Comparison of ENCODE assay signal across 13 cellular contexts in genomic region chr10:63214586-63214985, GRCh38.
DNase-seq lines count a peak whose midpoint lies in the region; TF ChIP-seq lines count a peak whose summit lies in the region.
"Had no signal": no experiment of that assay in that cellular context is flagged by ENCODE, and none has a peak within 500 bp of the region (broad histone marks: within the 10 kb centered on the region; RNA-seq: fewer than 3 reads in every experiment).

No MANE protein-coding gene starts in this region.

- H3K9me3 Mint-ChIP-seq in CD14-positive monocyte, result peaks cover 0 to 5% (median 2%) of the 10 kb centered on the region in 7 donors
- no peaks in the 10 kb centered on the region for H3K9me3 Mint-ChIP-seq in Calu3 (ENCODE audit: low read depth, unreplicated experiment)
- peaks cover 6% of the 10 kb centered on the region for H3K9me3 Mint-ChIP-seq in activated T-helper 1 cell treated with anti-CD3 and anti-CD28 coated beads, Interleukin-12 subunit alpha, Interleukin-12 subunit beta, Interleukin-2, Interleukin-4 antibody, amounts not matched to agents 30 ng/mL and 10 ng/mL and 1 ng/mL, durations not matched to agents 14 hours and 24 hours and 36 hours
- H3K9me3 Mint-ChIP-seq in mesothelial cell of epicardium, result peaks cover 5% of the 10 kb centered on the region
- H3K9me3 Mint-ChIP-seq: activated naive CD8-positive, alpha-beta T cell treated with anti-CD3 and anti-CD28 coated beads, Interleukin-2, amount 10 ng/mL, durations not matched to agents 7 days and 5 days had no signal

- H3K27ac Mint-ChIP-seq in CD14-positive monocyte (peak overlapping the region; percentile 8 to 82 (median 60)), Calu3 (ENCODE audit: unreplicated experiment) (no peak overlapping the region), mesothelial cell of epicardium (peak overlapping the region; percentile 32)
- H3K27ac Mint-ChIP-seq in activated T-helper 1 cell treated with anti-CD3 and anti-CD28 coated beads, Interleukin-12 subunit alpha, Interleukin-12 subunit beta, Interleukin-2, Interleukin-4 antibody, amounts not matched to agents 30 ng/mL and 10 ng/mL and 1 ng/mL, durations not matched to agents 14 hours and 24 hours and 36 hours, result peak overlapping the region; percentile 49
- H3K27ac Mint-ChIP-seq: CD8-positive, alpha-beta T cell had no signal

- no peak for TF ChIP-seq CTCF in CD14-positive monocyte (IDR thresholded peaks at IDR 0.05)
- TF ChIP-seq CTCF in Calu3 (IDR thresholded peaks at IDR 0.05; ENCODE audit: unreplicated experiment), result no peak
- TF ChIP-seq CTCF in mesothelial cell of epicardium (IDR thresholded peaks at IDR 0.05; ENCODE audit: unreplicated experiment), result no peak

- H3K4me3 Mint-ChIP-seq in CD14-positive monocyte (no peak overlapping the region), Calu3 (ENCODE audit: low read depth, unreplicated experiment) (no peak overlapping the region), mesothelial cell of epicardium (no peak overlapping the region)
- no peak overlapping the region for H3K4me3 Mint-ChIP-seq in activated T-helper 1 cell treated with anti-CD3 and anti-CD28 coated beads, Interleukin-12 subunit alpha, Interleukin-12 subunit beta, Interleukin-2, Interleukin-4 antibody, amounts not matched to agents 30 ng/mL and 10 ng/mL and 1 ng/mL, durations not matched to agents 14 hours and 24 hours and 36 hours
- H3K4me3 Mint-ChIP-seq: activated naive CD8-positive, alpha-beta T cell treated with anti-CD3 and anti-CD28 coated beads, Interleukin-2, amount 10 ng/mL, durations not matched to agents 7 days and 5 days; CD8-positive, alpha-beta T cell had no signal

- H3K36me3 Mint-ChIP-seq in CD14-positive monocyte, result peaks cover 63 to 67% of the 10 kb centered on the region in 2 donors
- peaks cover 57% of the 10 kb centered on the region for H3K36me3 Mint-ChIP-seq in Calu3 (ENCODE audit: insufficient read depth, unreplicated experiment)
- peaks cover 39% of the 10 kb centered on the region for H3K36me3 Mint-ChIP-seq in activated T-helper 1 cell treated with anti-CD3 and anti-CD28 coated beads, Interleukin-12 subunit alpha, Interleukin-12 subunit beta, Interleukin-2, Interleukin-4 antibody, amounts not matched to agents 30 ng/mL and 10 ng/mL and 1 ng/mL, durations not matched to agents 14 hours and 24 hours and 36 hours (ENCODE audit: low read depth)
- peaks cover 35% of the 10 kb centered on the region for H3K36me3 Mint-ChIP-seq in mesothelial cell of epicardium

- no peaks in the 10 kb centered on the region for H3K27me3 Mint-ChIP-seq in CD14-positive monocyte (ENCODE audit: low read depth in 3 of 3)
- no peaks in the 10 kb centered on the region for H3K27me3 Mint-ChIP-seq in Calu3 (ENCODE audit: unreplicated experiment)
- no peaks in the 10 kb centered on the region for H3K27me3 Mint-ChIP-seq in activated T-helper 1 cell treated with anti-CD3 and anti-CD28 coated beads, Interleukin-12 subunit alpha, Interleukin-12 subunit beta, Interleukin-2, Interleukin-4 antibody, amounts not matched to agents 30 ng/mL and 10 ng/mL and 1 ng/mL, durations not matched to agents 14 hours and 24 hours and 36 hours (ENCODE audit: insufficient read depth)
- H3K27me3 Mint-ChIP-seq in mesothelial cell of epicardium (ENCODE audit: low read depth), result no peaks in the 10 kb centered on the region
- H3K27me3 Mint-ChIP-seq: activated naive CD8-positive, alpha-beta T cell treated with anti-CD3 and anti-CD28 coated beads, Interleukin-2, amount 10 ng/mL, durations not matched to agents 7 days and 5 days had no signal

- H3K4me1 Mint-ChIP-seq in CD14-positive monocyte (peaks cover 47% of the 10 kb centered on the region), Calu3 (ENCODE audit: low read depth, unreplicated experiment) (peaks cover 35% of the 10 kb centered on the region), mesothelial cell of epicardium (peaks cover 18% of the 10 kb centered on the region)
- peaks cover 33% of the 10 kb centered on the region for H3K4me1 Mint-ChIP-seq in activated T-helper 1 cell treated with anti-CD3 and anti-CD28 coated beads, Interleukin-12 subunit alpha, Interleukin-12 subunit beta, Interleukin-2, Interleukin-4 antibody, amounts not matched to agents 30 ng/mL and 10 ng/mL and 1 ng/mL, durations not matched to agents 14 hours and 24 hours and 36 hours (ENCODE audit: low read depth)

- intact Hi-C loops in CD14-positive monocyte (cut with micrococcal nuclease) (no loop called here), Calu3 (cut with micrococcal nuclease; ENCODE audit: unreplicated experiment) (no loop called here)
- intact Hi-C loops in activated T-helper 1 cell treated with anti-CD3 and anti-CD28 coated beads, Interleukin-12 subunit alpha, Interleukin-12 subunit beta, Interleukin-2, Interleukin-4 antibody, amounts not matched to agents 30 ng/mL and 10 ng/mL and 1 ng/mL, durations not matched to agents 14 hours and 24 hours and 36 hours (cut with micrococcal nuclease), result no loop called here

- DNase-seq in CD14-positive monocyte (ENCODE audit: low spot score), result no peak
- no peak for DNase-seq in Calu3
- DNase-seq in activated T-helper 1 cell treated with anti-CD3 and anti-CD28 coated beads, Interleukin-12 subunit alpha, Interleukin-12 subunit beta, Interleukin-2, Interleukin-4 antibody, amounts not matched to agents 30 ng/mL and 10 ng/mL and 1 ng/mL, durations not matched to agents 14 hours and 24 hours and 36 hours (ENCODE audit: low spot score), result no peak
- DNase-seq in mesothelial cell of epicardium (ENCODE audit: low spot score in 2 of 2, unreplicated experiment in 2 of 2), result no peak
- no peak for DNase-seq in AG08395 (ENCODE audit: low spot score)
- DNase-seq in epidermal melanocyte (ENCODE audit: insufficient read length, low spot score), result no peak
- no peak for DNase-seq in NCI-H1417 (lab: John Stamatoyannopoulos, UW)
- DNase-seq: activated naive CD8-positive, alpha-beta T cell treated with anti-CD3 and anti-CD28 coated beads, Interleukin-2, amount 10 ng/mL, durations not matched to agents 7 days and 5 days; CD8-positive, alpha-beta T cell; colonic mucosa; EL; hippocampal formation; NCI-H1092 treated with DMSO at 0.1 percent for 48 hours had no signal

- TSS peak; percentile 27 for BruUV-seq in Calu3 (replicated peaks; lab: Mats Ljungman, UMichigan)

- CTCF ChIA-PET in Calu3 (lab: Charles Lee), result no interaction called here
